In the genomic region with DNA sequence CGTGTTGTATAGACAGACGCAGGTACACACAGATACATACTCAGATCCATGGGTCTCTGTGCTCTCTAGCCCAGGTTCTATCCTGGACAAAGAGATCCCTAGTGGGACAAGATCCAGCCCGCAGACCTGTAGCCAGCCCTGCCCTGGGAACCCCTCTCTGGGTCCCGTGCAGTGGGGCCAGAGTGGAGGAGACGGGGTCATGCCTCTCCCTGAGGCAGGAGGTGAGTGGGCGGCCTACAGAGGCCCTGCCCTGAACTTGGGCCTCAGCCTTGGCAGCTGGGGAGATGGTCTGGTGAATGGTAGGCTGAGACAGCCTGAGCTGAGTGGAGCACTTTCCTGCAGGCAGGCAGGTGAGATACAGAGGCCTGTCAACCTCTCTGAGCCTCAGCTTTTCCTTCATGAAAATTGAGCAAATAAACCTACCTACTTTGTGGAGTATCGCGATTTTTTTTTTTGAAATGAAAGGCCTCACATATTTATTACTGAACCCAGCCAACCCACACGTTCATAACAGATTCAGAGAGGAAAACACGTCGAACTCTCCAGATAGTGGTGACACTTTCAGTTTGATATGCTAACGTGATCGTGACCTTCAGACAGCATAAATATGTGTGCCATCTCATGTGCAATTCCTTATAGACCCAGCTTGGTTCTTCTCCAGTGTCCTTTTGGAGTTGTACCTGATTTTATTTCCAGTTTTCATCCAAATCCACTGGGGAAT, we compare ENCODE assay signal across 11 cellular contexts. TPM values are rescaled to one million over a fixed set of nuclear protein-coding genes. Genes with fewer than 3 reads are reported as not detected.
A peak's percentile ranks its signal among the peaks of the same experiment; 100 is the strongest.
DNase-seq lines count a peak whose midpoint lies in the region; ATAC-seq and TF ChIP-seq lines count a peak whose summit lies in the region.
"Had no signal": no experiment of that assay in that cellular context is flagged by ENCODE, and none has a peak within 500 bp of the region (broad histone marks: within the 10 kb centered on the region; RNA-seq: fewer than 3 reads in every experiment).

No MANE protein-coding gene starts in this region.

- no peak for TF ChIP-seq POLR2A in tibial nerve (IDR thresholded peaks at IDR 0.05)

- H3K4me3 Mint-ChIP-seq in activated naive CD8-positive, alpha-beta T cell treated with anti-CD3 and anti-CD28 coated beads for 36 hours, result peak overlapping the region; percentile 50
- H3K4me3 Mint-ChIP-seq in nephron progenitor cell, result no peak overlapping the region

- peak in 1 of 2 donors; percentile 33 for TF ChIP-seq EP300 in tibial nerve (IDR thresholded peaks at IDR 0.05)

- peaks cover 1% of the 10 kb centered on the region for H3K27me3 Mint-ChIP-seq in activated naive CD8-positive, alpha-beta T cell treated with anti-CD3 and anti-CD28 coated beads for 36 hours
- H3K27me3 Mint-ChIP-seq in nephron progenitor cell (ENCODE audit: low read depth, poor library complexity), result no peaks in the 10 kb centered on the region

- peak overlapping the region in 3 of 4 donors; percentile 80 to 100 (median 98) for H3K27ac ChIP-seq in tibial nerve
- H3K27ac ChIP-seq: thyroid gland had no signal

- TF ChIP-seq CTCF in nephron progenitor cell (IDR thresholded peaks at IDR 0.05), result no peak
- no peak for TF ChIP-seq CTCF in tibial nerve (IDR thresholded peaks at IDR 0.05)

- H3K4me1 Mint-ChIP-seq in activated naive CD8-positive, alpha-beta T cell treated with anti-CD3 and anti-CD28 coated beads for 36 hours, result peaks cover 54% of the 10 kb centered on the region
- peaks cover 53% of the 10 kb centered on the region for H3K4me1 Mint-ChIP-seq in nephron progenitor cell

- H3K4me1 ChIP-seq in tibial nerve, result peaks cover 0 to 60% (median 23%) of the 10 kb centered on the region in 4 donors

- H3K27ac Mint-ChIP-seq in activated naive CD8-positive, alpha-beta T cell treated with anti-CD3 and anti-CD28 coated beads for 36 hours, result peak overlapping the region; percentile 97
- peak overlapping the region; percentile 72 for H3K27ac Mint-ChIP-seq in nephron progenitor cell

- H3K4me3 ChIP-seq in tibial nerve, result no peak overlapping the region
- H3K4me3 ChIP-seq: thyroid gland had no signal

- DNase-seq in activated T-cell treated with anti-CD3 and anti-CD28 coated beads for 48 hours (ENCODE audit: low read depth), result peak; percentile 62
- DNase-seq in activated T-cell treated with anti-CD3 and anti-CD28 coated beads for 4 hours, result no peak
- DNase-seq in activated naive CD8-positive, alpha-beta T cell treated with anti-CD3 and anti-CD28 coated beads for 36 hours, result peak; percentile 77
- no peak for DNase-seq in nephron progenitor cell
- no peak for DNase-seq in tibial nerve (ENCODE audit: low spot score in 2 of 2)
- DNase-seq in superior temporal gyrus (ENCODE audit: extremely low spot score), result no peak
- DNase-seq: NCI-H2081 treated with DMSO at 0.1 percent for 48 hours, thyroid gland had no signal

- H3K27me3 ChIP-seq in tibial nerve, result no peaks in the 10 kb centered on the region
- H3K27me3 ChIP-seq: thyroid gland had no signal

- peaks cover 15% of the 10 kb centered on the region for H3K36me3 Mint-ChIP-seq in activated naive CD8-positive, alpha-beta T cell treated with anti-CD3 and anti-CD28 coated beads for 36 hours
- H3K36me3 Mint-ChIP-seq in nephron progenitor cell (ENCODE audit: low read depth), result peaks cover under 1% of the 10 kb centered on the region

- H3K36me3 ChIP-seq in tibial nerve, result peaks cover 0 to 5% (median 0%) of the 10 kb centered on the region in 3 donors

- peaks cover 5% of the 10 kb centered on the region for H3K9me3 Mint-ChIP-seq in activated naive CD8-positive, alpha-beta T cell treated with anti-CD3 and anti-CD28 coated beads for 36 hours
- no peaks in the 10 kb centered on the region for H3K9me3 Mint-ChIP-seq in nephron progenitor cell

- ATAC-seq in GM21360 (IDR thresholded peaks at IDR 0.05; ENCODE audit: unreplicated experiment), result no peak
- no peak for ATAC-seq in GM21515 (IDR thresholded peaks at IDR 0.05; ENCODE audit: unreplicated experiment)

- 32 to 38% methylated on average over 11 to 13 of the region's 13 CpGs for WGBS in tibial nerve, 2 donors

- H3K9me3 ChIP-seq in tibial nerve, result no peaks in the 10 kb centered on the region
- H3K9me3 ChIP-seq: thyroid gland had no signal

RNA-seq across cellular contexts. Expression of a gene that starts 3.4 kb away (rescaled TPM):
- 100 to 1,000 TPM; 379 to 398 TPM for total RNA-seq in activated naive CD8-positive, alpha-beta T cell treated with anti-CD3 and anti-CD28 coated beads for 36 hours
- 100 to 1,000 TPM; 309 to 553 (median 486) TPM for total RNA-seq in tibial nerve

RNA-seq across cellular contexts. Expression of a gene that starts 10.6 kb away (rescaled TPM):
- under 1 TPM; 0.29 to 0.32 TPM for total RNA-seq in activated naive CD8-positive, alpha-beta T cell treated with anti-CD3 and anti-CD28 coated beads for 36 hours
- total RNA-seq in tibial nerve, result 10 to 100 TPM in 2 of 4 donors, 1 to 10 TPM in 2; 2.3 to 11.4 (median 8.2) TPM

RNA-seq across cellular contexts. Expression of a gene that starts 38.0 kb away (rescaled TPM):
- 100 to 1,000 TPM; 419 to 435 TPM for total RNA-seq in activated naive CD8-positive, alpha-beta T cell treated with anti-CD3 and anti-CD28 coated beads for 36 hours
- total RNA-seq in tibial nerve, result 100 to 1,000 TPM in 3 of 4 donors, 10 to 100 TPM in 1; 70.4 to 167 (median 156) TPM

RNA-seq across cellular contexts. Expression of a gene that starts 55.5 kb away (rescaled TPM):
- total RNA-seq in activated naive CD8-positive, alpha-beta T cell treated with anti-CD3 and anti-CD28 coated beads for 36 hours, result 10 to 100 TPM; 15.7 to 17.8 TPM
- 10 to 100 TPM; 15.9 to 27.9 (median 20.1) TPM for total RNA-seq in tibial nerve

RNA-seq across cellular contexts. Expression of a gene that starts 58.6 kb away (rescaled TPM):
- total RNA-seq in activated naive CD8-positive, alpha-beta T cell treated with anti-CD3 and anti-CD28 coated beads for 36 hours, result not detected
- under 1 TPM in 3 of 4 donors, not detected in 1; under 0.01 to 0.60 (median 0.59) TPM for total RNA-seq in tibial nerve
- total RNA-seq: myocyte had no signal

Comparison
In these comparisons a context has a peak if more than half of its experiments do, and no peak if none do; other contexts are left out.
1. DNase-seq: peak in activated T-cell treated with anti-CD3 and anti-CD28 coated beads for 48 hours (single experiment) and activated naive CD8-positive, alpha-beta T cell treated with anti-CD3 and anti-CD28 coated beads for 36 hours (single experiment); none in activated T-cell treated with anti-CD3 and anti-CD28 coated beads for 4 hours (single experiment), nephron progenitor cell (single experiment), tibial nerve (0 of 2) and superior temporal gyrus (single experiment).